Comparison of ENCODE assay signal across 8 cellular contexts in the genomic region with DNA sequence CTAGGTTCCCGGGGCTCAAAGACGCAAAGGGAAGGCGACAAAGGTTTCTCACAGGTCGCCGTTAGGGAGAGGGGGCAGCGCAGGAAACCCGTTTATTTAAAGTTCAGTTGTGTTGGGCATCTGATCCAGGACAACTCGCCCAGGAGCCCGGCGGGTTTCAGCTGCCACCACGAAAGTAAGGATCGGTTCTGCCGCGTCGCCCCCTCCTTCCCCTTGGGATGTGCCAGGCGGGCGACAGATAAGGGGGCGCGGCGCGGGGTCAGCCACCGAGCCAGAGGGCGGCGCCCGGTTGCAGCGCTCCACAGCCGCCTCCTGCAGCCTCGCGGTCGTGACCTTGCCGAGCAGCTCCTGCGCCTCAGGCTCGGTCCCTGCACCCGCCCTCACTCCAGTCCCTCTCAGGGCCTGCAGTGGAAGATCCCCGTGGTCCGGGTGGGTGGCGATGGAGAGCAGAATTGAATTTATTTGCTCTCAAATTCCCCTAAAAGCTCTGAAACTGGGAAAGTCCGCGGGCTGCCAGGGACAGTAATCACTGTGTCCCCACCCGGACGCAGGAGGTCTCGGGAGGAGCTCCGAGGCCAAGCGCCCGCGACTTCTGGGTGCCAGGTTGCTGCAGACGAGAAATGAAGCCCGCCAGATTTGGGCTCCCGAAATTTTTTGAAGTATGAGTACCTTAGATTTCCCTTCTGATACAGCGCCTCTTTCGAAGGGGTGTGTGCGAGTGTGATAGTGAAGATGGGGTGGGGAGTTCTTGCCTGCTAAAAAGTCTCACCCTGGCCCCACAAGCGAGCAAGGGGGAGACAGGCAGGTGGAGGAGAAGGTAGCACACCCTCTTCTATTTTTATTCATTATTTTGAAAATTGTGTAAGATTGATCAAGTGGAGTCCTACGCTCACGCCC. TPM values are rescaled to one million over a fixed set of nuclear protein-coding genes. Genes with fewer than 3 reads are reported as not detected.
DNase-seq lines count a peak whose midpoint lies in the region; ATAC-seq, FAIRE-seq and TF ChIP-seq lines count a peak whose summit lies in the region.

No MANE protein-coding gene starts in this region.

- H3K4me1 ChIP-seq in HUES48 (ENCODE audit: control insufficient read depth, insufficient read depth, low read length) (peaks cover 72% of the 10 kb centered on the region), sigmoid colon (peaks cover 0 to 69% (median 57%) of the 10 kb centered on the region in 4 donors)

- peaks cover 28% of the 10 kb centered on the region for H3K4me1 Mint-ChIP-seq in activated naive CD8-positive, alpha-beta T cell treated with anti-CD3 and anti-CD28 coated beads, Interleukin-2, amount 10 ng/mL, durations not matched to agents 7 days and 5 days

- FAIRE-seq in D721Med (lab: Jason Lieb, UNC), result no peak

- H3K27ac ChIP-seq in HUES48 (ENCODE audit: low read depth, low read length) (no peak overlapping the region), sigmoid colon (peak overlapping the region; percentile 94 to 99 (median 98))

- H3K27me3 Mint-ChIP-seq in activated naive CD8-positive, alpha-beta T cell treated with anti-CD3 and anti-CD28 coated beads, Interleukin-2, amount 10 ng/mL, durations not matched to agents 7 days and 5 days, result peaks cover 75% of the 10 kb centered on the region

- H3K36me3 Mint-ChIP-seq in activated naive CD8-positive, alpha-beta T cell treated with anti-CD3 and anti-CD28 coated beads, Interleukin-2, amount 10 ng/mL, durations not matched to agents 7 days and 5 days, result no peaks in the 10 kb centered on the region

- DNase-seq in activated naive CD8-positive, alpha-beta T cell treated with anti-CD3 and anti-CD28 coated beads, Interleukin-2, amount 10 ng/mL, durations not matched to agents 7 days and 5 days, result peak; percentile 52
- peak in 35 of 51 donors; percentile 16 to 79 (median 45) for DNase-seq in hypothalamus (lab: John Stamatoyannopoulos, UW)
- peak; percentile 68 for DNase-seq in sigmoid colon
- no peak for DNase-seq in D721Med (ENCODE audit: insufficient read length, low spot score)
- no peak for DNase-seq in GF-D8 (lab: John Stamatoyannopoulos, UW)
- DNase-seq in SIG-M5 treated with dmso at 0.1 percent for 504 hours (lab: John Stamatoyannopoulos, UW; ENCODE audit: unreplicated experiment), result no peak

- H3K4me3 ChIP-seq in HUES48 (ENCODE audit: low read depth, low read length) (peak overlapping the region; percentile 54), sigmoid colon (peak overlapping the region in 3 of 4 donors; percentile 40 to 45 (median 42))

- H3K9me3 Mint-ChIP-seq in activated naive CD8-positive, alpha-beta T cell treated with anti-CD3 and anti-CD28 coated beads, Interleukin-2, amount 10 ng/mL, durations not matched to agents 7 days and 5 days, result no peaks in the 10 kb centered on the region

- ATAC-seq in activated naive CD8-positive, alpha-beta T cell treated with anti-CD3 and anti-CD28 coated beads, Interleukin-2, amount 10 ng/mL, durations not matched to agents 7 days and 5 days (ENCODE audit: low read depth), result no peak
- no peak for ATAC-seq in HG03280 (IDR thresholded peaks at IDR 0.05; ENCODE audit: unreplicated experiment)

- H3K36me3 ChIP-seq in HUES48 (ENCODE audit: control insufficient read depth, insufficient read depth, low read length) (no peaks in the 10 kb centered on the region), sigmoid colon (no peaks in the 10 kb centered on the region)

- no peak for TF ChIP-seq EP300 in sigmoid colon (IDR thresholded peaks at IDR 0.05)

- POLR2A ChIA-PET in activated naive CD8-positive, alpha-beta T cell treated with anti-CD3 and anti-CD28 coated beads, Interleukin-2, amount 10 ng/mL, durations not matched to agents 7 days and 5 days (lab: Charles Lee), result interaction anchor here (4.9 kb wide), 1 partner anchor 23 kb away, joined by 24 read pairs; no protein-coding TSS in a partner anchor

- no peak overlapping the region for H3K9ac ChIP-seq in HUES48 (ENCODE audit: low read depth, low read length)

- H3K9me3 ChIP-seq in HUES48 (ENCODE audit: control insufficient read depth, insufficient read depth, low read length), result no peaks in the 10 kb centered on the region
- no peaks in the 10 kb centered on the region for H3K9me3 ChIP-seq in sigmoid colon

- WGBS in sigmoid colon, 2 donors, result 4 to 15% methylated on average over 55 of the region's 55 CpGs

- H3K27me3 ChIP-seq in HUES48 (ENCODE audit: control insufficient read depth, insufficient read depth, low read length), result peaks cover 77% of the 10 kb centered on the region
- no peaks in the 10 kb centered on the region for H3K27me3 ChIP-seq in sigmoid colon

- TF ChIP-seq CTCF in sigmoid colon (IDR thresholded peaks at IDR 0.05), result no peak
- TF ChIP-seq CTCF in D721Med (IDR thresholded peaks at IDR 0.05; ENCODE audit: insufficient read depth, missing control alignments), result no peak

- no peak overlapping the region for H3K27ac Mint-ChIP-seq in activated naive CD8-positive, alpha-beta T cell treated with anti-CD3 and anti-CD28 coated beads, Interleukin-2, amount 10 ng/mL, durations not matched to agents 7 days and 5 days

- peak overlapping the region; percentile 79 for H3K4me3 Mint-ChIP-seq in activated naive CD8-positive, alpha-beta T cell treated with anti-CD3 and anti-CD28 coated beads, Interleukin-2, amount 10 ng/mL, durations not matched to agents 7 days and 5 days

- TF ChIP-seq POLR2A in sigmoid colon (IDR thresholded peaks at IDR 0.05), result no peak

- intact Hi-C loops in sigmoid colon (cut with DNase I), result loop anchor here (5.0 to 10.0 kb wide), 3 partner anchors 131 to 798 kb away; no protein-coding TSS in a partner anchor

RNA-seq across cellular contexts. Expression of gene NFIA, which starts 28.4 kb away (rescaled TPM):
- 1 to 10 TPM; 4.2 to 5.7 TPM for total RNA-seq in activated naive CD8-positive, alpha-beta T cell treated with anti-CD3 and anti-CD28 coated beads, Interleukin-2, amount 10 ng/mL, durations not matched to agents 7 days and 5 days
- total RNA-seq in sigmoid colon, result 100 to 1,000 TPM in 1 of 4 donors, 10 to 100 TPM in 3; 79.7 to 154 (median 89.1) TPM
- 1 to 10 TPM; 2.3 to 7.6 (median 4.2) TPM for polyA plus RNA-seq in sigmoid colon

Comparison
In these comparisons a context has a peak if more than half of its experiments do, and no peak if none do; other contexts are left out.
1. DNase-seq: peak in activated naive CD8-positive, alpha-beta T cell treated with anti-CD3 and anti-CD28 coated beads, Interleukin-2, amount 10 ng/mL, durations not matched to agents 7 days and 5 days (single experiment), hypothalamus (35 of 51) and sigmoid colon (single experiment); none in D721Med (single experiment), GF-D8 (single experiment) and SIG-M5 treated with dmso at 0.1 percent for 504 hours (single experiment).
2. RNA of gene NFIA, which starts 28.4 kb away (total RNA-seq): 79.7 to 154 TPM in sigmoid colon; 4.2 to 5.7 TPM in activated naive CD8-positive, alpha-beta T cell treated with anti-CD3 and anti-CD28 coated beads, Interleukin-2, amount 10 ng/mL, durations not matched to agents 7 days and 5 days; every median in the first group is over 10 times any median in the second.